Comparison of ENCODE assay signal across 8 cellular contexts in the genomic region with DNA sequence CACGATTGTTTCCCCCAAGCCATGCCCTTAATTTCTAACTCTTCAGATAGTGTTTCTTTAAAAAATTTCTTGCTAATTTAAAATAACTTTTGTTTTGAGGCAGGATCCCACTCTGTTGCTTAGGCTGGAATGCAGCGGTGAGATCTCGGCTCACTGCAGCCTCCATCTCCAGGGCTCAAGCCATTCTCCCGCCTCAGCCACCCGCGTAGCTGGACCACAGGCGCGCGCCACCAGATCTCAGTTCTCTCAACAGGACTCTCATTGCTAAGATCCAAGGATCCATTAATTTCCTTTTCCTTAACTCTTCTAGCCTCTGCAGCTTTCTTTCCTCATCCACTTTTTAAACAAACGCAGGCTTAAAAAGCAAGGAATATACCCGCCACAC. TPM values are rescaled to one million over a fixed set of nuclear protein-coding genes. Genes with fewer than 3 reads are reported as not detected.
A peak's percentile ranks its signal among the peaks of the same experiment; 100 is the strongest.
DNase-seq lines count a peak whose midpoint lies in the region; ATAC-seq and TF ChIP-seq lines count a peak whose summit lies in the region.

No MANE protein-coding gene starts in this region.

- H3K27me3 ChIP-seq in BJ (ENCODE audit: control insufficient read depth, insufficient read depth, low read length) (no peaks in the 10 kb centered on the region), brain microvascular endothelial cell (replicated peaks) (no peaks in the 10 kb centered on the region), lower lobe of right lung (ENCODE audit: low read depth) (no peaks in the 10 kb centered on the region)

- CTCF ChIA-PET in BJ (lab: Yijun Ruan, JAX) = interaction anchor here (0.8 kb wide), 1 partner anchor 46 kb away, joined by 3 read pairs; no protein-coding TSS in a partner anchor

- H3K9me3 ChIP-seq in lower lobe of right lung = no peaks in the 10 kb centered on the region

- under 1% methylated on average over 11 of the region's 11 CpGs for WGBS in urinary bladder

- H3K4me1 ChIP-seq in lower lobe of right lung = peaks cover 33% of the 10 kb centered on the region
- no peaks in the 10 kb centered on the region for H3K4me1 ChIP-seq in urinary bladder (ENCODE audit: insufficient read depth)

- in situ Hi-C loops in brain microvascular endothelial cell (cut with HindIII; ENCODE audit: low pct_ligation_motif_present, low sequenced_read_pairs) = no loop called here

- no peak for DNase-seq in BJ (ENCODE audit: low read depth)
- no peak for DNase-seq in brain microvascular endothelial cell
- no peak for DNase-seq in lower lobe of right lung
- no peak for DNase-seq in activated effector memory CD4-positive, alpha-beta T cell treated with Interleukin-2 at 50 U/mL for 16 hours
- no peak for DNase-seq in NOMO-1 treated with dmso at 0.1 percent for 144 hours (lab: John Stamatoyannopoulos, UW; ENCODE audit: unreplicated experiment)

- H3K36me3 ChIP-seq in BJ (ENCODE audit: control insufficient read depth, insufficient read depth, low read length) = no peaks in the 10 kb centered on the region; the same call in 1 of the 2 replicates
- no peaks in the 10 kb centered on the region for H3K36me3 ChIP-seq in brain microvascular endothelial cell (replicated peaks)
- peaks cover 9% of the 10 kb centered on the region for H3K36me3 ChIP-seq in lower lobe of right lung
- H3K36me3 ChIP-seq in urinary bladder (ENCODE audit: insufficient read depth) = no peaks in the 10 kb centered on the region

- ATAC-seq in GM21367 (IDR thresholded peaks at IDR 0.05; ENCODE audit: unreplicated experiment) = peak; percentile 40
- peak; percentile 30 for ATAC-seq in HG03565 (IDR thresholded peaks at IDR 0.05; ENCODE audit: unreplicated experiment)
- ATAC-seq in lower lobe of right lung = peak; percentile 45 to 66

- POLR2A ChIA-PET in BJ (lab: Charles Lee) = interaction anchor here (1.0 to 1.1 kb wide), 3 partner anchors 44 to 346 kb away, joined by 3 to 8 read pairs (median 7); no protein-coding TSS in a partner anchor

- no peak for TF ChIP-seq CTCF in BJ (IDR thresholded peaks at IDR 0.05; ENCODE audit: insufficient read depth, low read depth, low read length)
- no peak for TF ChIP-seq CTCF in brain microvascular endothelial cell (IDR thresholded peaks at IDR 0.05; ENCODE audit: low read depth, low read length, missing control alignments)
- no peak for TF ChIP-seq CTCF in lower lobe of right lung (IDR thresholded peaks at IDR 0.05)

- intact Hi-C loops in lower lobe of right lung (cut with DNase I) = no loop called here

- H3K4me3 ChIP-seq in BJ (ENCODE audit: low read depth, low read length) (peak overlapping the region; percentile 89), brain microvascular endothelial cell (ENCODE audit: low read depth, low read length) (peak overlapping the region; percentile 100), lower lobe of right lung (peak overlapping the region; percentile 95), urinary bladder (ENCODE audit: low read depth, low read length) (peak overlapping the region; percentile 71)

- H3K27ac ChIP-seq in brain microvascular endothelial cell (peak overlapping the region; percentile 73), lower lobe of right lung (peak overlapping the region; percentile 93), urinary bladder (ENCODE audit: low read depth) (peak overlapping the region; percentile 6)

RNA-seq across cellular contexts. Expression of a gene that starts 0.3 kb away (rescaled TPM):
- 10.4 and 13.8 TPM in 2 replicates for polyA plus RNA-seq in BJ (2011; rRNA removed)
- 7.8 and 8.2 TPM in 2 replicates for polyA minus RNA-seq in BJ (2011; rRNA and poly(A)+ RNA removed)
- 30.8 TPM for total RNA-seq in lower lobe of right lung
- 41.9 TPM for total RNA-seq in urinary bladder
- 19.7 TPM for polyA plus RNA-seq in urinary bladder

RNA-seq across cellular contexts. Expression of a gene that starts 42.3 kb away (rescaled TPM):
- polyA plus RNA-seq in BJ (2011; rRNA removed) (6.8 and 10.8 TPM in 2 replicates), urinary bladder (23.0 TPM)
- 2.7 and 3.2 TPM in 2 replicates for polyA minus RNA-seq in BJ (2011; rRNA and poly(A)+ RNA removed)
- total RNA-seq in lower lobe of right lung (50.2 TPM), urinary bladder (65.3 TPM)

RNA-seq across cellular contexts. Expression of a gene that starts 42.5 kb away (rescaled TPM):
- polyA plus RNA-seq in BJ (2011; rRNA removed) (32.8 and 87.6 TPM in 2 replicates), urinary bladder (65.7 TPM)
- 34.7 and 38.1 TPM in 2 replicates for polyA minus RNA-seq in BJ (2011; rRNA and poly(A)+ RNA removed)
- total RNA-seq in lower lobe of right lung (83.2 TPM), urinary bladder (220 TPM)

Comparison
In these comparisons a context has a peak if more than half of its experiments do, and no peak if none do; other contexts are left out.
1. H3K27ac ChIP-seq: peak in every context shown above with its lines; median percentile 93 in lower lobe of right lung; 73 in brain microvascular endothelial cell; 6 in urinary bladder.